1 cellular context compared by ENCODE assay signal in genomic region chr12:13095266-13095995, GRCh38.
TF ChIP-seq lines count a peak whose summit lies in the region.

No MANE protein-coding gene starts in this region.

TF ChIP-seq in H1, 55 proteins besides CTCF, POLR2A, EP300 and RAD21 (continued from another document):
- TF ChIP-seq RBBP5 (IDR thresholded peaks at IDR 0.05; ENCODE audit: borderline replicate concordance, low read depth, low read length) (no peak), CEBPB (IDR thresholded peaks at IDR 0.05; ENCODE audit: low read depth, low read length) (no peak), JUN (IDR thresholded peaks at IDR 0.05; ENCODE audit: low read depth, low read length) (no peak), E2F6 (IDR thresholded peaks at IDR 0.05) (no peak), NRF1 (IDR thresholded peaks at IDR 0.05; ENCODE audit: low read depth, low read length) (no peak), KDM5A (IDR thresholded peaks at IDR 0.05; ENCODE audit: low read length) (no peak), EZH2 (IDR thresholded peaks at IDR 0.05; ENCODE audit: low read depth, low read length, severe bottlenecking) (no peak), FOSL1 (IDR thresholded peaks at IDR 0.05; ENCODE audit: insufficient read depth, low read depth, low read length) (no peak)
